ENCODE assay signal across 25 cellular contexts in genomic region chr9:137813651-137814415, GRCh38.
DNase-seq lines count a peak whose midpoint lies in the region; ATAC-seq and TF ChIP-seq lines count a peak whose summit lies in the region.
"Had no signal": no experiment of that assay in that cellular context is flagged by ENCODE, and none has a peak within 500 bp of the region (broad histone marks: within the 10 kb centered on the region; RNA-seq: fewer than 3 reads in every experiment).

No MANE protein-coding gene starts in this region.

- H3K79me2 ChIP-seq in PC-9 (ENCODE audit: low read depth): no peaks in the 10 kb centered on the region

- TF ChIP-seq CTCF in mesothelial cell of epicardium (IDR thresholded peaks at IDR 0.05; ENCODE audit: unreplicated experiment) (no peak), PC-9 (conservative IDR thresholded peaks at IDR 0.05) (no peak), GM13976 (IDR thresholded peaks at IDR 0.05; ENCODE audit: borderline replicate concordance, control extremely low read depth, extremely low read depth, insufficient read depth, missing control alignments) (no peak)

- H3F3A ChIP-seq in PC-9 (ENCODE audit: insufficient read depth, low read depth): no peaks in the 10 kb centered on the region

- H3K4me3 Mint-ChIP-seq in mesothelial cell of epicardium: no peak overlapping the region
- H3K4me3 Mint-ChIP-seq: activated naive CD4-positive, alpha-beta T cell treated with anti-CD3 and anti-CD28 coated beads, Interleukin-2, amount 10 ng/mL, durations not matched to agents 7 days and 5 days; B cell had no signal

- H3K4me3 ChIP-seq in PC-9: no peak overlapping the region
- H3K4me3 ChIP-seq: A549, esophagus muscularis mucosa, gastrocnemius medialis, GM23248, skin epidermis, thoracic aorta had no signal

- in situ Hi-C loops in GM13976 (cut with MboI; ENCODE audit: low sequenced_read_pairs, unreplicated experiment): no loop called here

- H3K27ac ChIP-seq in caudate nucleus (ENCODE audit: low read depth, low read length) (peak overlapping the region; percentile 55), PC-9 (no peak overlapping the region)
- H3K27ac ChIP-seq: A549, esophagus muscularis mucosa, gastrocnemius medialis, GM23248, thoracic aorta had no signal

- H3K9me3 Mint-ChIP-seq in mesothelial cell of epicardium: peaks cover 4% of the 10 kb centered on the region

- POLR2A ChIA-PET in PC-9 (lab: Charles Lee; ENCODE audit: unreplicated experiment): no interaction called here

- no peak overlapping the region for H3K4me2 ChIP-seq in PC-9
- H3K4me2 ChIP-seq: A549 had no signal

- H4K20me1 ChIP-seq in PC-9 (ENCODE audit: insufficient read depth): no peaks in the 10 kb centered on the region; the same call in 1 of the 2 replicates

- CTCF ChIA-PET in PC-9 (lab: Charles Lee): no interaction called here

- peaks cover 3% of the 10 kb centered on the region for H3K4me1 Mint-ChIP-seq in mesothelial cell of epicardium
- H3K4me1 Mint-ChIP-seq: activated naive CD4-positive, alpha-beta T cell treated with anti-CD3 and anti-CD28 coated beads, Interleukin-2, amount 10 ng/mL, durations not matched to agents 7 days and 5 days had no signal

- H3K9me2 ChIP-seq in PC-9 (ENCODE audit: insufficient read depth): no peaks in the 10 kb centered on the region

- no peaks in the 10 kb centered on the region for H3K9me3 ChIP-seq in PC-9 (ENCODE audit: insufficient read depth, low read depth)
- H3K9me3 ChIP-seq: A549, esophagus muscularis mucosa, gastrocnemius medialis, thoracic aorta had no signal

- intact Hi-C loops in Right ventricle myocardium inferior (cut with DNase I): no loop called here
- intact Hi-C loops in left ventricle myocardium superior (cut with micrococcal nuclease): no loop called here
- intact Hi-C loops in PC-9 (cut with micrococcal nuclease; ENCODE audit: unreplicated experiment): no loop called here

- H3K27ac Mint-ChIP-seq in mesothelial cell of epicardium: peak overlapping the region; percentile 56
- H3K27ac Mint-ChIP-seq: activated naive CD4-positive, alpha-beta T cell treated with anti-CD3 and anti-CD28 coated beads, Interleukin-2, amount 10 ng/mL, durations not matched to agents 7 days and 5 days; B cell had no signal

- no peaks in the 10 kb centered on the region for H3K36me3 ChIP-seq in PC-9 (ENCODE audit: low read depth)

- no peak for DNase-seq in Right ventricle myocardium inferior (ENCODE audit: missing footprints)
- DNase-seq in left ventricle myocardium superior: no peak
- DNase-seq in caudate nucleus (lab: John Stamatoyannopoulos, UW): no peak
- DNase-seq in mesothelial cell of epicardium (ENCODE audit: low spot score in 2 of 2, unreplicated experiment in 2 of 2): no peak
- DNase-seq in PC-9: no peak
- no peak for DNase-seq in mesenteric fat pad (ENCODE audit: low spot score)
- DNase-seq in GM13976 (ENCODE audit: low spot score): no peak
- DNase-seq: activated CD4-positive, alpha-beta T cell treated with anti-CD3 and anti-CD28 coated beads for 1 hour; activated naive CD4-positive, alpha-beta T cell treated with anti-CD3 and anti-CD28 coated beads, Interleukin-2, amount 10 ng/mL, durations not matched to agents 7 days and 5 days; activated T-cell treated with anti-CD3 and anti-CD28 coated beads, Interleukin-2, amount 50 U/mL, for 1 hour; cerebellar nuclear complex; effector CD4-positive, alpha-beta T cell; gastrocnemius medialis; GM23248; hypothalamus; NCI-H1105; NCI-H774; SHP77 treated with DMSO at 0.1 percent for 48 hours; stimulated activated naive CD4-positive, alpha-beta T cell treated with Interleukin-2 at 50 U/mL for 16 hours had no signal

- peaks cover 49% of the 10 kb centered on the region for H3K36me3 Mint-ChIP-seq in mesothelial cell of epicardium

- BruUV-seq in PC-9 (replicated peaks; lab: Mats Ljungman, UMichigan): no TSS peak

- no peaks in the 10 kb centered on the region for H3K27me3 Mint-ChIP-seq in mesothelial cell of epicardium (ENCODE audit: low read depth)
- H3K27me3 Mint-ChIP-seq: activated naive CD4-positive, alpha-beta T cell treated with anti-CD3 and anti-CD28 coated beads, Interleukin-2, amount 10 ng/mL, durations not matched to agents 7 days and 5 days; B cell had no signal

- no peaks in the 10 kb centered on the region for H3K27me3 ChIP-seq in PC-9 (ENCODE audit: insufficient read depth, low read depth)
- H3K27me3 ChIP-seq: esophagus muscularis mucosa, gastrocnemius medialis had no signal

- no peaks in the 10 kb centered on the region for H3K4me1 ChIP-seq in PC-9 (replicated peaks; ENCODE audit: insufficient read depth)
- H3K4me1 ChIP-seq: A549, esophagus muscularis mucosa, gastrocnemius medialis had no signal

- ATAC-seq in Right ventricle myocardium inferior (peak; percentile 14), left ventricle myocardium superior (no peak), HG02678 (IDR thresholded peaks at IDR 0.05; ENCODE audit: unreplicated experiment) (no peak)
- ATAC-seq: A549, gastrocnemius medialis had no signal

- H2AFZ ChIP-seq in PC-9: no peak overlapping the region
- H2AFZ ChIP-seq: GM23248 had no signal
